ENCODE assay signal across 15 cellular contexts in genomic region chr16:6600167-6600566, GRCh38.
A peak's percentile ranks its signal among the peaks of the same experiment; 100 is the strongest.
DNase-seq lines count a peak whose midpoint lies in the region; ATAC-seq and TF ChIP-seq lines count a peak whose summit lies in the region.
"Had no signal": no experiment of that assay in that cellular context is flagged by ENCODE, and none has a peak within 500 bp of the region (broad histone marks: within the 10 kb centered on the region; RNA-seq: fewer than 3 reads in every experiment).

No MANE protein-coding gene starts in this region.

- DNase-seq in heart left ventricle: no peak
- no peak for DNase-seq in cardiac septum (ENCODE audit: low spot score)
- peak; percentile 96 for DNase-seq in NCI-H2227 treated with DMSO at 0.1 percent for 48 hours (lab: John Stamatoyannopoulos, UW)
- DNase-seq in WERI-Rb-1: peak; percentile 56
- DNase-seq in neural progenitor cell (ENCODE audit: low spot score): no peak
- DNase-seq in GM13976 (ENCODE audit: low spot score): no peak
- DNase-seq: Calu3; CD4-positive, alpha-beta T cell; DMS 273 treated with DMSO at 0.1 percent for 48 hours; IMR-90 had no signal

- peaks cover 4% of the 10 kb centered on the region for H3F3A ChIP-seq in neural progenitor cell (ENCODE audit: low read depth)

- H3K4me3 ChIP-seq in heart left ventricle (no peak overlapping the region), WERI-Rb-1 (ENCODE audit: low read depth, low read length) (peak overlapping the region; percentile 38), neural progenitor cell (no peak overlapping the region)
- H3K4me3 ChIP-seq: GM12878, HAP-1 had no signal

- peak overlapping the region; percentile 65 for H2AFZ ChIP-seq in neural progenitor cell (replicated peaks)

- TF ChIP-seq CTCF in heart left ventricle (IDR thresholded peaks at IDR 0.05) (no peak), WERI-Rb-1 (IDR thresholded peaks at IDR 0.05; ENCODE audit: low read depth, low read length) (no peak), neural progenitor cell (IDR thresholded peaks at IDR 0.05) (no peak), GM13976 (IDR thresholded peaks at IDR 0.05; ENCODE audit: borderline replicate concordance, control extremely low read depth, extremely low read depth, insufficient read depth, missing control alignments) (no peak)

- no peaks in the 10 kb centered on the region for H3K36me3 Mint-ChIP-seq in neural progenitor cell

- peak overlapping the region; percentile 38 for H3K4me2 ChIP-seq in neural progenitor cell

- H3K4me1 ChIP-seq in heart left ventricle: peaks cover 0 to 8% (median 0%) of the 10 kb centered on the region in 12 donors
- H3K4me1 ChIP-seq in neural progenitor cell: peaks cover 27% of the 10 kb centered on the region
- H3K4me1 ChIP-seq: HAP-1 had no signal

- no peak for TF ChIP-seq POLR2A in heart left ventricle (IDR thresholded peaks at IDR 0.05)

- H3K79me2 ChIP-seq in neural progenitor cell (ENCODE audit: low read depth): no peaks in the 10 kb centered on the region

- H3K27me3 ChIP-seq in heart left ventricle: no peaks in the 10 kb centered on the region
- H3K27me3 ChIP-seq in WERI-Rb-1 (ENCODE audit: insufficient read depth, low read depth, severe bottlenecking): no peaks in the 10 kb centered on the region
- H3K27me3 ChIP-seq in neural progenitor cell: no peaks in the 10 kb centered on the region

- no peaks in the 10 kb centered on the region for H3K9me3 Mint-ChIP-seq in neural progenitor cell

- H3K4me1 Mint-ChIP-seq in neural progenitor cell: peaks cover 23% of the 10 kb centered on the region
- H3K4me1 Mint-ChIP-seq: B cell had no signal

- no peak overlapping the region for H3K27ac Mint-ChIP-seq in neural progenitor cell
- H3K27ac Mint-ChIP-seq: B cell; CD4-positive, alpha-beta T cell had no signal

- no peak overlapping the region for H3K4me3 Mint-ChIP-seq in neural progenitor cell
- H3K4me3 Mint-ChIP-seq: B cell; CD4-positive, alpha-beta T cell had no signal

- H3K36me3 ChIP-seq in heart left ventricle (no peaks in the 10 kb centered on the region), WERI-Rb-1 (no peaks in the 10 kb centered on the region), neural progenitor cell (no peaks in the 10 kb centered on the region)
- H3K36me3 ChIP-seq: HAP-1 had no signal

- H3K27ac ChIP-seq in heart left ventricle (no peak overlapping the region), WERI-Rb-1 (peak overlapping the region; percentile 74), neural progenitor cell (no peak overlapping the region)

- no peak overlapping the region for H3K9ac ChIP-seq in neural progenitor cell

- no peaks in the 10 kb centered on the region for H3K9me3 ChIP-seq in heart left ventricle
- no peaks in the 10 kb centered on the region for H3K9me3 ChIP-seq in WERI-Rb-1 (ENCODE audit: severe bottlenecking)
- H3K9me3 ChIP-seq in neural progenitor cell (ENCODE audit: low read depth): no peaks in the 10 kb centered on the region
- H3K9me3 ChIP-seq: HAP-1 had no signal

- intact Hi-C loops in heart left ventricle (cut with DNase I) (no loop called here), cardiac septum (cut with DNase I) (no loop called here)

- in situ Hi-C loops in GM13976 (cut with MboI; ENCODE audit: low sequenced_read_pairs, unreplicated experiment): no loop called here

- ATAC-seq in heart left ventricle (peak in 3 of 4 donors; percentile 31 to 66 (median 58)), HG03025 (IDR thresholded peaks at IDR 0.05; ENCODE audit: low FRiP score, unreplicated experiment) (no peak), GM21825 (IDR thresholded peaks at IDR 0.05; ENCODE audit: unreplicated experiment) (no peak)
- ATAC-seq: GM12878 had no signal

- 15 to 28% (median 19%) methylated on average over 6 of the region's 6 CpGs for WGBS in heart left ventricle, 4 donors

- peaks cover 2% of the 10 kb centered on the region for H3K27me3 Mint-ChIP-seq in neural progenitor cell (ENCODE audit: insufficient read depth, low read depth)
- H3K27me3 Mint-ChIP-seq: B cell; CD4-positive, alpha-beta T cell had no signal

- H4K20me1 ChIP-seq in neural progenitor cell (ENCODE audit: low read depth): no peaks in the 10 kb centered on the region

Comparison
In these comparisons a context has a peak if more than half of its experiments do, and no peak if none do; other contexts are left out.
1. ATAC-seq: peak in heart left ventricle (3 of 4); none in HG03025 (single experiment) and GM21825 (single experiment).
2. DNase-seq: peak in NCI-H2227 treated with DMSO at 0.1 percent for 48 hours (single experiment) and WERI-Rb-1 (single experiment); none in heart left ventricle (0 of 5), cardiac septum (single experiment), neural progenitor cell (single experiment) and GM13976 (single experiment).